1 cellular context compared by ENCODE assay signal in genomic region chr16:81823111-81823510, GRCh38.
TF ChIP-seq lines count a peak whose summit lies in the region.

No MANE protein-coding gene starts in this region.

TF ChIP-seq in GM23338, 12 proteins besides CTCF, POLR2A, EP300 and RAD21 (continued from another document):
- TF ChIP-seq ZNF462 (CRISPR knock-in tag; IDR thresholded peaks at IDR 0.05): no peak
- TF ChIP-seq JUNB (IDR thresholded peaks at IDR 0.05; ENCODE audit: unreplicated experiment): no peak
- TF ChIP-seq ZNF331 (CRISPR knock-in tag; IDR thresholded peaks at IDR 0.05; ENCODE audit: low read depth): no peak
- no peak for TF ChIP-seq EZH2 (IDR thresholded peaks at IDR 0.05; ENCODE audit: low read depth, unreplicated experiment)
- TF ChIP-seq NANOG (IDR thresholded peaks at IDR 0.05; ENCODE audit: borderline replicate concordance): no peak
- no peak for TF ChIP-seq STAT1 (IDR thresholded peaks at IDR 0.05; ENCODE audit: unreplicated experiment)
- TF ChIP-seq ETS1 (IDR thresholded peaks at IDR 0.05): no peak
- TF ChIP-seq ZNF114 (CRISPR knock-in tag; IDR thresholded peaks at IDR 0.05): no peak
- TF ChIP-seq EZH2phosphoT487 (IDR thresholded peaks at IDR 0.05; ENCODE audit: unreplicated experiment): no peak
